14 cellular contexts compared by ENCODE assay signal in genomic region chr1:157776971-157777386, GRCh38. TPM values are rescaled to one million over a fixed set of nuclear protein-coding genes. Genes with fewer than 3 reads are reported as not detected.
DNase-seq lines count a peak whose midpoint lies in the region; ATAC-seq and TF ChIP-seq lines count a peak whose summit lies in the region.
"Had no signal": no experiment of that assay in that cellular context is flagged by ENCODE, and none has a peak within 500 bp of the region (broad histone marks: within the 10 kb centered on the region; RNA-seq: fewer than 3 reads in every experiment).

Gene FCRL2 (minus strand): TSS chr1:157777132. CDS start chr1:157777073, 59 bp downstream.

- peak; percentile 31 for DNase-seq in MM.1S
- peak; percentile 49 for DNase-seq in renal cortical epithelial cell (ENCODE audit: low read depth)
- no peak for DNase-seq in stimulated activated CD4-positive, alpha-beta T cell treated with anti-CD3 and anti-CD28 coated beads, Interleukin-15, amount 100 ng/mL, for 24 hours
- no peak for DNase-seq in stimulated activated CD4-positive, alpha-beta T cell treated with anti-CD3 and anti-CD28 coated beads, Interleukin-4, amount 100 ng/mL, for 4 hours
- no peak for DNase-seq in inferior parietal cortex (ENCODE audit: extremely low spot score)
- DNase-seq in epidermal melanocyte (ENCODE audit: insufficient read length, low spot score): no peak
- DNase-seq: activated CD4-positive, alpha-beta memory T cell treated with anti-CD3 and anti-CD28 coated beads for 36 hours; activated naive CD8-positive, alpha-beta T cell treated with anti-CD3 and anti-CD28 coated beads, Interleukin-2, amount 50 U/mL, for 24 hours; effector CD8-positive, alpha-beta T cell; hypothalamus; midbrain; right cardiac atrium had no signal

- H2AFZ ChIP-seq in MM.1S (ENCODE audit: low read length): no peak within 1 kb of the TSS

- H3K9me2 ChIP-seq in MM.1S (replicated peaks; ENCODE audit: insufficient read depth, low read length): no peaks in the 10 kb centered on the region

- H3K9me3 ChIP-seq in MM.1S (replicated peaks; ENCODE audit: insufficient read depth, low read length): no peaks in the 10 kb centered on the region

- H3K9ac ChIP-seq in MM.1S (ENCODE audit: low read length): no peak within 1 kb of the TSS

- peaks cover 55% of the 10 kb centered on the region for H3K4me1 ChIP-seq in MM.1S (ENCODE audit: low read length)

- no peaks in the 10 kb centered on the region for H4K20me1 ChIP-seq in MM.1S (ENCODE audit: insufficient read depth, low read length)

- no peak within 1 kb of the TSS for H3K27ac ChIP-seq in MM.1S (ENCODE audit: low read length)

- H3K36me3 ChIP-seq in MM.1S (replicated peaks; ENCODE audit: insufficient read depth, low read length): no peaks in the 10 kb centered on the region

- peaks cover 12% of the 10 kb centered on the region; the same call in 1 of the 2 replicates for H3F3A ChIP-seq in MM.1S (ENCODE audit: insufficient read depth, low read length)

- H3K4me3 ChIP-seq in MM.1S (ENCODE audit: low read length): no peak within 1 kb of the TSS

- ATAC-seq in GM19023 (IDR thresholded peaks at IDR 0.05; ENCODE audit: unreplicated experiment): peak; percentile 51
- peak; percentile 59 for ATAC-seq in HG02678 (IDR thresholded peaks at IDR 0.05; ENCODE audit: unreplicated experiment)
- ATAC-seq: activated naive CD8-positive, alpha-beta T cell treated with anti-CD3 and anti-CD28 coated beads, Interleukin-2, amount 50 U/mL, for 24 hours; right cardiac atrium had no signal

- H3K27me3 ChIP-seq in MM.1S (replicated peaks; ENCODE audit: insufficient read depth, low read length): no peaks in the 10 kb centered on the region

- H3K4me2 ChIP-seq in MM.1S (ENCODE audit: low read depth, low read length): no peak within 1 kb of the TSS

- H3K79me2 ChIP-seq in MM.1S (ENCODE audit: low read length): no peaks in the 10 kb centered on the region

- no peak for TF ChIP-seq CTCF in MM.1S (IDR thresholded peaks at IDR 0.05; ENCODE audit: low read length)

RNA-seq across cellular contexts. Expression of gene FCRL2, which starts in this region (rescaled TPM):
- not detected in 2 replicates for total RNA-seq in renal cortical epithelial cell
- total RNA-seq: activated CD4-positive, alpha-beta memory T cell treated with anti-CD3 and anti-CD28 coated beads for 36 hours; right cardiac atrium had no signal

Comparison
In these comparisons a context has a peak if more than half of its experiments do, and no peak if none do; other contexts are left out.
1. Peak in DNase-seq in renal cortical epithelial cell; RNA of the gene not detected or under 1 TPM.